In the genomic region with DNA sequence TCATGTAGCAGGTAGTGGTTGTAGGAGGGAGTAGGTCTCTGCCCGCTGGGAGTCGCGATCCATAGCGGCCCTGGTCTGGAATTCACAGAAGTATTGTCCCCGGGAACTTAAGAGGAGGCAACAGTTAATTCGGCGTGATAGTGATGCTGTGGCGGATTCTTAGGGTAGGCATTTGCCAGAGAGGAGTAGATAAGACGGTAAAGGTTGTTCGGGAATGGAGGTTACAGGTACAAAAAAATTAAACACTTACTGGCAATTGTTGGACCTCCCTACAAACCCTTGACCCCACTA, we compare ENCODE assay signal across 8 cellular contexts. TPM values are rescaled to one million over a fixed set of nuclear protein-coding genes. Genes with fewer than 3 reads are reported as not detected.
A peak's percentile ranks its signal among the peaks of the same experiment; 100 is the strongest.
DNase-seq lines count a peak whose midpoint lies in the region; ATAC-seq, FAIRE-seq and TF ChIP-seq lines count a peak whose summit lies in the region.

No MANE protein-coding gene starts in this region.

- TF ChIP-seq CTCF in fibroblast of the aortic adventitia (IDR thresholded peaks at IDR 0.05; ENCODE audit: insufficient read depth, low read length), result no peak
- no peak for TF ChIP-seq CTCF in sigmoid colon (IDR thresholded peaks at IDR 0.05)
- no peak for TF ChIP-seq CTCF in D721Med (IDR thresholded peaks at IDR 0.05; ENCODE audit: insufficient read depth, missing control alignments)

- H3K9ac ChIP-seq in SK-N-MC (ENCODE audit: insufficient read length), result peak overlapping the region; percentile 98

- H3K27ac ChIP-seq in SK-N-MC, result no peak overlapping the region
- peak overlapping the region; percentile 90 to 95 (median 91) for H3K27ac ChIP-seq in sigmoid colon

- peaks cover 0 to 74% (median 57%) of the 10 kb centered on the region in 4 donors for H3K4me1 ChIP-seq in sigmoid colon

- no peak for TF ChIP-seq POLR2A in sigmoid colon (IDR thresholded peaks at IDR 0.05)

- no peak for ATAC-seq in HG02588 (IDR thresholded peaks at IDR 0.05; ENCODE audit: unreplicated experiment)

- DNase-seq in GM18507 (ENCODE audit: extremely low spot score, insufficient read length, low read depth) (no peak), SK-N-MC (ENCODE audit: low read depth, low spot score) (no peak), fibroblast of the aortic adventitia (ENCODE audit: low read depth) (no peak), sigmoid colon (no peak), RCC 7860 (ENCODE audit: low spot score) (no peak), activated gamma-delta T cell treated with Interleukin-2 at 50 U/mL for 16 hours (no peak), D721Med (ENCODE audit: insufficient read length, low spot score) (no peak)

- intact Hi-C loops in sigmoid colon (cut with DNase I), result loop anchor here (5.0 to 10.0 kb wide), 4 partner anchors 158 to 343 kb away; no protein-coding TSS in a partner anchor

- H3K4me3 ChIP-seq in SK-N-MC (peak overlapping the region; percentile 98), fibroblast of the aortic adventitia (ENCODE audit: low read depth, low read length) (peak overlapping the region; percentile 91), sigmoid colon (peak overlapping the region; percentile 71 to 77 (median 74))

- H3K36me3 ChIP-seq in SK-N-MC (ENCODE audit: insufficient read depth, low read length) (peaks cover 39% of the 10 kb centered on the region), sigmoid colon (peaks cover 0 to 5% (median under 1%) of the 10 kb centered on the region in 4 donors)

- WGBS in sigmoid colon, 2 donors, result 1 to 4% methylated on average over 10 of the region's 10 CpGs

- no peak for TF ChIP-seq EP300 in sigmoid colon (IDR thresholded peaks at IDR 0.05)

- no peaks in the 10 kb centered on the region for H3K9me3 ChIP-seq in SK-N-MC (ENCODE audit: low read depth, low read length)
- H3K9me3 ChIP-seq in sigmoid colon, result no peaks in the 10 kb centered on the region

- H3K27me3 ChIP-seq in sigmoid colon, result no peaks in the 10 kb centered on the region

- FAIRE-seq in GM18507 (lab: Jason Lieb, UNC) (peak; percentile 24), RCC 7860 (lab: Jason Lieb, UNC) (no peak), D721Med (lab: Jason Lieb, UNC) (no peak)

RNA-seq across cellular contexts. Expression of gene SMC5, which starts 0.7 kb away (rescaled TPM):
- total RNA-seq in fibroblast of the aortic adventitia (ENCODE audit: low replicate concordance) (23.9 and 38.8 TPM in 2 replicates), sigmoid colon (10 to 100 TPM; 20.1 to 31.6 (median 23.4) TPM)
- 10 to 100 TPM; 11.4 to 14.3 (median 11.8) TPM for polyA plus RNA-seq in sigmoid colon
